ENCODE assay signal across 8 cellular contexts in the genomic region with DNA sequence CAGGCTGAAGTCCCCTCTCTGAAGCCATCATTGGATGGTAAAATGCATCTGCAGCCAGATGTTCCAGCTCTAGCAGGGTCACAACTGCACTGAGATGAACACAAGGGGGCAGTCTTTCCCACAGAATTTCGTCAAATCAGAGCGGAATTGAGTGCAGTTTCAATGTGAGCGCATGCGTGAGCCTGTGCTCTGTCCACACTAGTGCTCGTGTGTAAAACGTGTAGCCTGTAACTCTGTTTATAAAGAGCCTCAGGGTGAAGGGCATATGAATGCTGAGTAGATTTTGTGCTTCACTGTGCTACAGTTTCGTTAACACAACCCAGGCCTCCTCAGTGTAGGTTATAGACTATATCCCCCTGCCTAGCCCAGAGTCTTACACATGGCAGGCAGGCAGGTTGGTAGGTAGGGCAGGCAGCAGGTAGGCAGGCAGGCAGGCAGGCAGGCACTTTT.
DNase-seq lines count a peak whose midpoint lies in the region; ATAC-seq and TF ChIP-seq lines count a peak whose summit lies in the region.

No MANE protein-coding gene starts in this region.

- H3K27me3 ChIP-seq in gastroesophageal sphincter = no peaks in the 10 kb centered on the region
- H3K27me3 ChIP-seq in parathyroid adenoma (ENCODE audit: control insufficient read depth, insufficient read depth, low read length) = no peaks in the 10 kb centered on the region
- peaks cover 4% of the 10 kb centered on the region for H3K27me3 ChIP-seq in upper lobe of right lung

- H3K4me3 ChIP-seq in gastroesophageal sphincter (no peak overlapping the region), parathyroid adenoma (ENCODE audit: low read depth, low read length) (no peak overlapping the region), upper lobe of right lung (no peak overlapping the region)

- H3K4me2 ChIP-seq in parathyroid adenoma (ENCODE audit: low read length) = peak overlapping the region; percentile 40

- peak; percentile 93 for ATAC-seq in GM21576 (IDR thresholded peaks at IDR 0.05; ENCODE audit: unreplicated experiment)
- ATAC-seq in gastroesophageal sphincter = peak; percentile 95
- ATAC-seq in upper lobe of right lung = peak; percentile 99

- no peaks in the 10 kb centered on the region for H3K79me2 ChIP-seq in parathyroid adenoma

- TF ChIP-seq EP300 in gastroesophageal sphincter (IDR thresholded peaks at IDR 0.05) = no peak

- H3K36me3 ChIP-seq in gastroesophageal sphincter (no peaks in the 10 kb centered on the region), parathyroid adenoma (ENCODE audit: control insufficient read depth, insufficient read depth, low read length) (no peaks in the 10 kb centered on the region), upper lobe of right lung (no peaks in the 10 kb centered on the region)

- H3K36me3 Mint-ChIP-seq in activated T-helper 2 cell treated with anti-CD3 and anti-CD28 coated beads, Interferon-gamma antibody, Interleukin-2, Interleukin-4, amounts not matched to agents 10 μg/mL and 5 μg/mL and 100 μg/mL, durations not matched to agents 14 hours and 24 hours and 36 hours (ENCODE audit: low read depth) = no peaks in the 10 kb centered on the region

- H3K4me1 Mint-ChIP-seq in activated T-helper 2 cell treated with anti-CD3 and anti-CD28 coated beads, Interferon-gamma antibody, Interleukin-2, Interleukin-4, amounts not matched to agents 10 μg/mL and 5 μg/mL and 100 μg/mL, durations not matched to agents 14 hours and 24 hours and 36 hours (ENCODE audit: low read depth) = peaks cover 6% of the 10 kb centered on the region

- no peaks in the 10 kb centered on the region for H3K9me3 Mint-ChIP-seq in activated T-helper 2 cell treated with anti-CD3 and anti-CD28 coated beads, Interferon-gamma antibody, Interleukin-2, Interleukin-4, amounts not matched to agents 10 μg/mL and 5 μg/mL and 100 μg/mL, durations not matched to agents 14 hours and 24 hours and 36 hours

- H3K9me3 ChIP-seq in gastroesophageal sphincter = no peaks in the 10 kb centered on the region
- H3K9me3 ChIP-seq in parathyroid adenoma (ENCODE audit: control insufficient read depth, low read length) = no peaks in the 10 kb centered on the region
- no peaks in the 10 kb centered on the region for H3K9me3 ChIP-seq in upper lobe of right lung

- DNase-seq in ELF-1 (ENCODE audit: low read depth, low spot score) (peak; percentile 80), HuH-7 (ENCODE audit: low spot score) (peak; percentile 69), RPMI8226 (peak; percentile 87), upper lobe of right lung (peak; percentile 74)
- DNase-seq in activated T-helper 2 cell treated with anti-CD3 and anti-CD28 coated beads, Interferon-gamma antibody, Interleukin-2, Interleukin-4, amounts not matched to agents 10 μg/mL and 5 μg/mL and 100 μg/mL, durations not matched to agents 14 hours and 24 hours and 36 hours (ENCODE audit: low spot score) = peak; percentile 70

- H3K4me1 ChIP-seq in gastroesophageal sphincter (no peaks in the 10 kb centered on the region), parathyroid adenoma (no peaks in the 10 kb centered on the region), upper lobe of right lung (no peaks in the 10 kb centered on the region)

- peak overlapping the region; percentile 7 for H3K4me3 Mint-ChIP-seq in activated T-helper 2 cell treated with anti-CD3 and anti-CD28 coated beads, Interferon-gamma antibody, Interleukin-2, Interleukin-4, amounts not matched to agents 10 μg/mL and 5 μg/mL and 100 μg/mL, durations not matched to agents 14 hours and 24 hours and 36 hours (ENCODE audit: low read depth)

- TF ChIP-seq POLR2A in gastroesophageal sphincter (IDR thresholded peaks at IDR 0.05) = no peak

- H3K9ac ChIP-seq in parathyroid adenoma = no peak overlapping the region

- TF ChIP-seq CTCF in gastroesophageal sphincter (IDR thresholded peaks at IDR 0.05) (peak; percentile 75 to 88 (median 80)), parathyroid adenoma (IDR thresholded peaks at IDR 0.05) (peak; percentile 58), upper lobe of right lung (IDR thresholded peaks at IDR 0.05) (peak; percentile 82)

- H2AFZ ChIP-seq in parathyroid adenoma = peak overlapping the region; percentile 70

- H3K27me3 Mint-ChIP-seq in activated T-helper 2 cell treated with anti-CD3 and anti-CD28 coated beads, Interferon-gamma antibody, Interleukin-2, Interleukin-4, amounts not matched to agents 10 μg/mL and 5 μg/mL and 100 μg/mL, durations not matched to agents 14 hours and 24 hours and 36 hours (ENCODE audit: low read depth) = peaks cover 11% of the 10 kb centered on the region

- WGBS in gastroesophageal sphincter (ENCODE audit: low coverage in 1 of 2), 2 donors = 8 to 20% methylated on average over 1 to 6 of the region's 7 CpGs

- H3K27ac ChIP-seq in gastroesophageal sphincter = no peak overlapping the region
- no peak overlapping the region for H3K27ac ChIP-seq in parathyroid adenoma
- H3K27ac ChIP-seq in upper lobe of right lung = no peak overlapping the region

- H3K27ac Mint-ChIP-seq in activated T-helper 2 cell treated with anti-CD3 and anti-CD28 coated beads, Interferon-gamma antibody, Interleukin-2, Interleukin-4, amounts not matched to agents 10 μg/mL and 5 μg/mL and 100 μg/mL, durations not matched to agents 14 hours and 24 hours and 36 hours = no peak overlapping the region

- intact Hi-C loops in activated T-helper 2 cell treated with anti-CD3 and anti-CD28 coated beads, Interferon-gamma antibody, Interleukin-2, Interleukin-4, amounts not matched to agents 10 μg/mL and 5 μg/mL and 100 μg/mL, durations not matched to agents 14 hours and 24 hours and 36 hours (cut with micrococcal nuclease) = no loop called here
- intact Hi-C loops in upper lobe of right lung (cut with DNase I) = no loop called here
